Comparison of ENCODE assay signal across 14 cellular contexts in genomic region chr9:130029591-130029990, GRCh38. TPM values are rescaled to one million over a fixed set of nuclear protein-coding genes. Genes with fewer than 3 reads are reported as not detected.
A peak's percentile ranks its signal among the peaks of the same experiment; 100 is the strongest.
DNase-seq lines count a peak whose midpoint lies in the region; ATAC-seq, FAIRE-seq and TF ChIP-seq lines count a peak whose summit lies in the region.
"Had no signal": no experiment of that assay in that cellular context is flagged by ENCODE, and none has a peak within 500 bp of the region (broad histone marks: within the 10 kb centered on the region; RNA-seq: fewer than 3 reads in every experiment).

No MANE protein-coding gene starts in this region.

- peaks cover 68 to 96% (median 82%) of the 10 kb centered on the region in 4 donors for H3K4me1 Mint-ChIP-seq in CD4-positive, alpha-beta memory T cell
- H3K4me1 Mint-ChIP-seq in activated naive CD8-positive, alpha-beta T cell (ENCODE audit: low read depth), result peaks cover 90% of the 10 kb centered on the region
- peaks cover 40 to 99% (median 91%) of the 10 kb centered on the region in 4 donors for H3K4me1 Mint-ChIP-seq in naive thymus-derived CD8-positive, alpha-beta T cell

- peak in 1 of 2 donors; percentile 10 for ATAC-seq in naive thymus-derived CD8-positive, alpha-beta T cell
- ATAC-seq: foreskin keratinocyte had no signal

- no peak for DNase-seq in CD4-positive, alpha-beta memory T cell
- DNase-seq in GM12892 (ENCODE audit: insufficient read length) (no peak), hippocampal formation (lab: John Stamatoyannopoulos, UW) (no peak), NCI-H774 (lab: John Stamatoyannopoulos, UW) (no peak)
- no peak for DNase-seq in naive thymus-derived CD8-positive, alpha-beta T cell
- no peak for DNase-seq in stimulated activated CD4-positive, alpha-beta T cell treated with anti-CD3 and anti-CD28 coated beads, Interleukin-2, amount 100 ng/mL, for 24 hours
- DNase-seq: effector CD4-positive, alpha-beta T cell; SHP77 treated with DMSO at 0.1 percent for 48 hours; stimulated activated CD4-positive, alpha-beta T cell treated with anti-CD3 and anti-CD28 coated beads, Interleukin-4, amount 100 ng/mL, for 4 hours had no signal

- TF ChIP-seq POLR2A in GM12892 (IDR thresholded peaks at IDR 0.05; ENCODE audit: low read depth, low read length), result no peak; the same call in 1 of the 2 replicates

- H3K36me3 Mint-ChIP-seq in CD4-positive, alpha-beta memory T cell, result peaks cover 27 to 52% of the 10 kb centered on the region in 2 donors
- peaks cover 19% of the 10 kb centered on the region for H3K36me3 Mint-ChIP-seq in activated naive CD8-positive, alpha-beta T cell
- peaks cover 0 to 17% (median 10%) of the 10 kb centered on the region in 3 donors for H3K36me3 Mint-ChIP-seq in naive thymus-derived CD8-positive, alpha-beta T cell

- H3K4me3 ChIP-seq in CD4-positive, alpha-beta memory T cell (ENCODE audit: low read length in 2 of 2), result no peak overlapping the region
- H3K4me3 ChIP-seq: BLaER1 treated with 17β-estradiol and CSF1 and Interleukin-3, amounts not matched to agents 10 nM and 100 nM; HAP-1 had no signal

- peak; percentile 48 for FAIRE-seq in GM12892 (lab: Jason Lieb, UNC)
- FAIRE-seq: islet of Langerhans had no signal

- peak overlapping the region; percentile 58 to 99 (median 91) for H3K27ac Mint-ChIP-seq in CD4-positive, alpha-beta memory T cell
- H3K27ac Mint-ChIP-seq in activated naive CD8-positive, alpha-beta T cell, result peak overlapping the region; percentile 90
- peak overlapping the region; percentile 74 to 93 (median 87) for H3K27ac Mint-ChIP-seq in naive thymus-derived CD8-positive, alpha-beta T cell

- H3K9me3 Mint-ChIP-seq in CD4-positive, alpha-beta memory T cell, result peaks cover 0 to 4% (median 0%) of the 10 kb centered on the region in 8 donors
- no peaks in the 10 kb centered on the region for H3K9me3 Mint-ChIP-seq in activated naive CD8-positive, alpha-beta T cell (ENCODE audit: low read depth)
- peaks cover 0 to 2% (median 0%) of the 10 kb centered on the region in 9 donors for H3K9me3 Mint-ChIP-seq in naive thymus-derived CD8-positive, alpha-beta T cell

- H3K27me3 Mint-ChIP-seq in CD4-positive, alpha-beta memory T cell, result no peaks in the 10 kb centered on the region
- no peaks in the 10 kb centered on the region for H3K27me3 Mint-ChIP-seq in activated naive CD8-positive, alpha-beta T cell
- H3K27me3 Mint-ChIP-seq in naive thymus-derived CD8-positive, alpha-beta T cell, result no peaks in the 10 kb centered on the region

- no peaks in the 10 kb centered on the region for H3K36me3 ChIP-seq in CD4-positive, alpha-beta memory T cell (ENCODE audit: insufficient read depth, low read length)
- H3K36me3 ChIP-seq: HAP-1 had no signal

- no peaks in the 10 kb centered on the region for H3K27me3 ChIP-seq in CD4-positive, alpha-beta memory T cell (ENCODE audit: insufficient read depth, low read length)
- H3K27me3 ChIP-seq: BLaER1 treated with 17β-estradiol and CSF1 and Interleukin-3, amounts not matched to agents 10 nM and 100 nM; foreskin keratinocyte had no signal

- CTCF ChIA-PET in CD4-positive, alpha-beta memory T cell (lab: Charles Lee; ENCODE audit: partially characterized antibody), result interaction anchor here (0.6 to 1.2 kb wide), 5 partner anchors 9 to 1055 kb away, joined by 3 to 4 read pairs (median 3); no protein-coding TSS in a partner anchor

- peak overlapping the region; percentile 77 for H3K27ac ChIP-seq in CD4-positive, alpha-beta memory T cell (ENCODE audit: low read depth, low read length)
- H3K27ac ChIP-seq: BLaER1 treated with 17β-estradiol and CSF1 and Interleukin-3, amounts not matched to agents 10 nM and 100 nM; foreskin keratinocyte had no signal

- no peaks in the 10 kb centered on the region for H3K9me3 ChIP-seq in CD4-positive, alpha-beta memory T cell (ENCODE audit: control insufficient read depth in 1 of 2, low read length in 2 of 2)
- H3K9me3 ChIP-seq: HAP-1 had no signal

- POLR2A ChIA-PET in CD4-positive, alpha-beta memory T cell (lab: Charles Lee; ENCODE audit: partially characterized antibody), result interaction anchor here (0.7 to 7.4 kb wide), 12 partner anchors 10 to 144 kb away, joined by 3 to 83 read pairs (median 6); partner anchors contain the start of genes FNBP1 and GPR107
- POLR2A ChIA-PET in naive thymus-derived CD8-positive, alpha-beta T cell (lab: Charles Lee), result interaction anchor here (0.8 to 4.1 kb wide), 5 partner anchors 10 to 143 kb away, joined by 4 to 32 read pairs (median 5); partner anchors contain the start of gene FNBP1

- intact Hi-C loops in CD4-positive, alpha-beta memory T cell (cut with micrococcal nuclease), result no loop called here

- H3K4me1 ChIP-seq in CD4-positive, alpha-beta memory T cell (ENCODE audit: insufficient read depth, low read length), result peaks cover 94% of the 10 kb centered on the region
- H3K4me1 ChIP-seq: HAP-1 had no signal

- peak overlapping the region; percentile 68 to 79 (median 72) for H3K4me3 Mint-ChIP-seq in CD4-positive, alpha-beta memory T cell
- H3K4me3 Mint-ChIP-seq in activated naive CD8-positive, alpha-beta T cell, result peak overlapping the region; percentile 56
- peak overlapping the region; percentile 50 to 83 (median 70) for H3K4me3 Mint-ChIP-seq in naive thymus-derived CD8-positive, alpha-beta T cell

RNA-seq across cellular contexts. Expression of gene FNBP1, which starts 13.4 kb away (rescaled TPM):
- total RNA-seq in CD4-positive, alpha-beta memory T cell, result 100 to 1,000 TPM; 197 to 202 TPM
- polyA plus RNA-seq in CD4-positive, alpha-beta memory T cell, result 100 to 1,000 TPM; 143 to 165 TPM
- 346 TPM for polyA plus RNA-seq in GM12892 (2012; ENCODE audit: missing spikeins)
- 100 to 1,000 TPM; 156 to 164 TPM for total RNA-seq in naive thymus-derived CD8-positive, alpha-beta T cell
- 100 to 1,000 TPM; 130 to 143 (median 136) TPM for polyA plus RNA-seq in naive thymus-derived CD8-positive, alpha-beta T cell

RNA-seq across cellular contexts. Expression of gene GPR107, which starts 24.1 kb away (rescaled TPM):
- 10 to 100 TPM; 23.8 to 24.4 TPM for total RNA-seq in CD4-positive, alpha-beta memory T cell
- polyA plus RNA-seq in CD4-positive, alpha-beta memory T cell, result 1 to 10 TPM; 2.2 to 3.3 TPM
- polyA plus RNA-seq in GM12892 (2012; ENCODE audit: missing spikeins), result 9.3 TPM
- total RNA-seq in naive thymus-derived CD8-positive, alpha-beta T cell, result 10 to 100 TPM; 21.9 to 25.3 TPM
- polyA plus RNA-seq in naive thymus-derived CD8-positive, alpha-beta T cell, result 1 to 10 TPM; 1.4 to 3.2 (median 2.2) TPM
